8 cellular contexts compared by ENCODE assay signal in genomic region chr3:66500575-66501482, GRCh38. TPM values are rescaled to one million over a fixed set of nuclear protein-coding genes. Genes with fewer than 3 reads are reported as not detected.
DNase-seq lines count a peak whose midpoint lies in the region; ATAC-seq and TF ChIP-seq lines count a peak whose summit lies in the region.

Gene LRIG1, minus strand, starts transcription at chr3:66501022. Its CDS starts 615 bp downstream, at chr3:66500407.

- POLR2A ChIA-PET in activated CD8-positive, alpha-beta T cell treated with anti-CD3 and anti-CD28 coated beads, Interleukin-2, amount 10 ng/mL, durations not matched to agents 7 days and 5 days (lab: Charles Lee), result interaction anchor here (0.7 kb wide), 1 partner anchor 9 kb away, joined by 3 read pairs; no protein-coding TSS in a partner anchor

- CTCF ChIA-PET in activated CD8-positive, alpha-beta T cell treated with anti-CD3 and anti-CD28 coated beads, Interleukin-2, amount 10 ng/mL, durations not matched to agents 7 days and 5 days (lab: Charles Lee), result interaction anchor here (0.6 to 1.4 kb wide), 5 partner anchors 9 to 123 kb away, joined by 3 to 6 read pairs (median 3); no protein-coding TSS in a partner anchor

- ATAC-seq in GM19397 (IDR thresholded peaks at IDR 0.05; ENCODE audit: unreplicated experiment) (peak; percentile 96), HG03565 (IDR thresholded peaks at IDR 0.05; ENCODE audit: unreplicated experiment) (peak; percentile 97), lower lobe of right lung (peak; percentile 97 to 99)
- peak; percentile 97 for ATAC-seq in activated CD8-positive, alpha-beta T cell treated with anti-CD3 and anti-CD28 coated beads, Interleukin-2, amount 10 ng/mL, durations not matched to agents 7 days and 5 days

- no peaks in the 10 kb centered on the region for H3K9me3 ChIP-seq in lower lobe of right lung

- H3K9me3 Mint-ChIP-seq in CD14-positive monocyte, result peaks cover 0 to 7% (median 1%) of the 10 kb centered on the region in 7 donors
- H3K9me3 Mint-ChIP-seq in activated CD8-positive, alpha-beta T cell treated with anti-CD3 and anti-CD28 coated beads, Interleukin-2, amount 10 ng/mL, durations not matched to agents 7 days and 5 days (ENCODE audit: insufficient read depth), result no peaks in the 10 kb centered on the region

- TF ChIP-seq CTCF in CD14-positive monocyte (IDR thresholded peaks at IDR 0.05) (peak; percentile 33), lower lobe of right lung (IDR thresholded peaks at IDR 0.05) (peak; percentile 46)

- peak; percentile 91 for DNase-seq in CD14-positive monocyte (ENCODE audit: low spot score)
- DNase-seq in NCI-H82 (lab: John Stamatoyannopoulos, UW), result peak; percentile 98
- peak; percentile 99 for DNase-seq in activated CD8-positive, alpha-beta T cell treated with anti-CD3 and anti-CD28 coated beads, Interleukin-2, amount 10 ng/mL, durations not matched to agents 7 days and 5 days
- DNase-seq in ecto neural progenitor cell (ENCODE audit: low spot score), result peak; percentile 100
- DNase-seq in lower lobe of right lung, result peak; percentile 100
- peak; percentile 95 to 98 (median 96) for DNase-seq in stimulated activated CD4-positive, alpha-beta T cell treated with anti-CD3 and anti-CD28 coated beads, TNF-alpha, amount 100 ng/mL, for 1 hour (ENCODE audit: low read depth in 3 of 3, low spot score in 1 of 3)

- peaks cover 26% of the 10 kb centered on the region for H3K4me1 Mint-ChIP-seq in CD14-positive monocyte
- H3K4me1 Mint-ChIP-seq in activated CD8-positive, alpha-beta T cell treated with anti-CD3 and anti-CD28 coated beads, Interleukin-2, amount 10 ng/mL, durations not matched to agents 7 days and 5 days (ENCODE audit: low read depth), result peaks cover 56% of the 10 kb centered on the region

- peaks cover 42% of the 10 kb centered on the region for H3K4me1 ChIP-seq in lower lobe of right lung

- H3K4me3 ChIP-seq in lower lobe of right lung, result peak within 1 kb of the TSS; percentile 88

- peaks cover 0 to 2% of the 10 kb centered on the region in 2 donors for H3K36me3 Mint-ChIP-seq in CD14-positive monocyte
- no peaks in the 10 kb centered on the region for H3K36me3 Mint-ChIP-seq in activated CD8-positive, alpha-beta T cell treated with anti-CD3 and anti-CD28 coated beads, Interleukin-2, amount 10 ng/mL, durations not matched to agents 7 days and 5 days (ENCODE audit: low read depth)

- peak within 1 kb of the TSS in 4 of 7 donors; percentile 20 to 84 (median 69) for H3K27ac Mint-ChIP-seq in CD14-positive monocyte
- H3K27ac Mint-ChIP-seq in activated CD8-positive, alpha-beta T cell treated with anti-CD3 and anti-CD28 coated beads, Interleukin-2, amount 10 ng/mL, durations not matched to agents 7 days and 5 days, result peak within 1 kb of the TSS; percentile 79

- H3K36me3 ChIP-seq in lower lobe of right lung, result no peaks in the 10 kb centered on the region

- peak within 1 kb of the TSS; percentile 90 for H3K27ac ChIP-seq in lower lobe of right lung

- peaks cover 36 to 42% (median 38%) of the 10 kb centered on the region in 3 donors for H3K27me3 Mint-ChIP-seq in CD14-positive monocyte (ENCODE audit: low read depth in 3 of 3)
- peaks cover 28% of the 10 kb centered on the region for H3K27me3 Mint-ChIP-seq in activated CD8-positive, alpha-beta T cell treated with anti-CD3 and anti-CD28 coated beads, Interleukin-2, amount 10 ng/mL, durations not matched to agents 7 days and 5 days (ENCODE audit: low read depth)

- peak within 1 kb of the TSS; percentile 95 to 98 for H3K4me3 Mint-ChIP-seq in CD14-positive monocyte
- H3K4me3 Mint-ChIP-seq in activated CD8-positive, alpha-beta T cell treated with anti-CD3 and anti-CD28 coated beads, Interleukin-2, amount 10 ng/mL, durations not matched to agents 7 days and 5 days, result peak within 1 kb of the TSS; percentile 83

- intact Hi-C loops in CD14-positive monocyte (cut with micrococcal nuclease), result loop anchor here in 1 of 2 donors (5.0 kb wide), 1 partner anchor 94 kb away; no protein-coding TSS in a partner anchor
- intact Hi-C loops in lower lobe of right lung (cut with DNase I), result no loop called here

- no peaks in the 10 kb centered on the region for H3K27me3 ChIP-seq in lower lobe of right lung (ENCODE audit: low read depth)

RNA-seq across cellular contexts. Expression of gene LRIG1, which starts in this region (rescaled TPM):
- polyA plus RNA-seq in CD14-positive monocyte, result 1 to 10 TPM in 1 of 2 donors, under 1 TPM in 1; 0.82 to 1.0 TPM
- 10 to 100 TPM; 14.7 to 17.1 TPM for total RNA-seq in activated CD8-positive, alpha-beta T cell treated with anti-CD3 and anti-CD28 coated beads, Interleukin-2, amount 10 ng/mL, durations not matched to agents 7 days and 5 days
- total RNA-seq in lower lobe of right lung, result 54.2 TPM

Comparison
In these comparisons a context has a peak if more than half of its experiments do, and no peak if none do; other contexts are left out.
1. Peak in every context shown above with its lines: DNase-seq, ATAC-seq, H3K4me3 ChIP-seq and H3K27ac ChIP-seq.